ENCODE assay signal across 1 cellular context in the genomic region with DNA sequence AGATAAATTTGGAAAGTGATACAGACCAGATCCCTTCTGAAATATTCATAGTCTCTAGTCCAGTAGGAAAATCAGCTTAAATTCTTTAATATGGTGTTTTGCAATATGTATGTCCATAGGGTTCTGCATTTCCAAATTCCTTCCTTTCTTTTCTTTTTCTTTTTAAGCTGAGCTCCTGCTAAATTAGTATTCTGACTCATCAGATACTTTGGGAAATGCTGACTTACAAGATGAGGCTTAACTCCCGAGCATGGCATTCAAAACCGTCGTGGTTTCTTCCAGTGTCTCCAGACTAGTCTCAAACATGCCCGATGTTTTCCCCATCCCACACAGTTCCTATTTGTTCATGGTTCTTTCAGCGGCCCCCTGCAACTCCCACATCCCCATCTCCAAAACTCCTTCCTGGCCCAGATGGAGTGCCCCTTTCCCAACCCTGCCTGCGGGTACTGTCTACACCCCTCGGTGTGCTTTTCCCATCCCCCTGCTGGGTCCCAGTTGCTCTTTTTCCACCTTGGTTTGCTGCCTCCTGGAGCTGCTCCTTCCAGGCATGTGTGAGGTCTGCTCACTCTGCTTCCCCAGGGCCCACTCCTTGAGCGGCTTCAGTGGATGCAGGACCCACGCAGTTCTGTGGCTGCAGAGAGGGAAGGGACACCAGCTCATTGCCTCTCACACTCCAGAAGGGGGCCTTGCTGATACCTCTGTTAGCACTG.
TF ChIP-seq lines count a peak whose summit lies in the region.

No MANE protein-coding gene starts in this region.

TF ChIP-seq in SK-N-SH, 30 proteins besides CTCF, POLR2A, EP300 and RAD21 (continued from another document):
- TF ChIP-seq, protein P1, sequence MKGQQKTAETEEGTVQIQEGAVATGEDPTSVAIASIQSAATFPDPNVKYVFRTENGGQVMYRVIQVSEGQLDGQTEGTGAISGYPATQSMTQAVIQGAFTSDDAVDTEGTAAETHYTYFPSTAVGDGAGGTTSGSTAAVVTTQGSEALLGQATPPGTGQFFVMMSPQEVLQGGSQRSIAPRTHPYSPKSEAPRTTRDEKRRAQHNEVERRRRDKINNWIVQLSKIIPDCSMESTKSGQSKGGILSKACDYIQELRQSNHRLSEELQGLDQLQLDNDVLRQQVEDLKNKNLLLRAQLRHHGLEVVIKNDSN (IDR thresholded peaks at IDR 0.05; ENCODE audit: borderline replicate concordance, low read depth) = no peak
- TF ChIP-seq TAF1 (IDR thresholded peaks at IDR 0.05; ENCODE audit: borderline replicate concordance, low read depth, low read length) (no peak), NFIC (IDR thresholded peaks at IDR 0.05; ENCODE audit: borderline replicate concordance) (no peak), RCOR1 (IDR thresholded peaks at IDR 0.05; ENCODE audit: low read length) (no peak)
